ENCODE assay signal across 9 cellular contexts in the genomic region with DNA sequence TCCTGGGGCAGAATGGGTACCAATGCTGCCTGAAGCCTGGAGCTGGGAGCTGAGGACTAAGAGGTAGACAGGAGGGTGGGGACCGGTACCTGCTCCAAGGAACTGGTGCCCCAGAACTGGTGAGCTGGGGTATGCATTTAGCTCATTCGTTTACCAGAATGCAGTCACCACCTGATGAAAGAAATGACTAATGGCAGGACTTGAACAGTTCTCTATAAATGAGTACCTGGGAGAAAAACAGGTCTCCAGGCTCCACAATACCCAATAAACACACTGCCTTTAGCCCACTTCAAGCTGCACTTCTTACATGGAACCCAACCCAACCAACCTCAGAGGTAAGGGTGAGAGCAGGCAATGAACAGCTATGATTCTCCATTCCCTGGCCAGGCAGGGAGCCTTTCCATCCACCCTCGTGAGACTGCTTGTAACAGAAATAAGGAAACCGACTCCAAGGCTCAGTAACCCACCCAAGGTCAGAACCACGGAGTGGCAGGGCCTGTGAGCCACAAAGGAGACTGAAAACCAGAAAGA. TPM values are rescaled to one million over a fixed set of nuclear protein-coding genes. Genes with fewer than 3 reads are reported as not detected.
DNase-seq lines count a peak whose midpoint lies in the region; ATAC-seq, FAIRE-seq and TF ChIP-seq lines count a peak whose summit lies in the region.
"Had no signal": no experiment of that assay in that cellular context is flagged by ENCODE, and none has a peak within 500 bp of the region (broad histone marks: within the 10 kb centered on the region; RNA-seq: fewer than 3 reads in every experiment).

No MANE protein-coding gene starts in this region.

- H3K79me2 ChIP-seq in astrocyte (ENCODE audit: insufficient read depth, low read length) (peaks cover 95% of the 10 kb centered on the region), osteoblast (ENCODE audit: insufficient read depth, low read length) (peaks cover 95% of the 10 kb centered on the region)

- no peak for FAIRE-seq in astrocyte (lab: Jason Lieb, UNC)

- TF ChIP-seq CTCF in GM06990 (IDR thresholded peaks at IDR 0.05; ENCODE audit: insufficient read depth, low read length, poor library complexity, severe bottlenecking), result no peak
- no peak for TF ChIP-seq CTCF in astrocyte (IDR thresholded peaks at IDR 0.05; ENCODE audit: insufficient read depth, low read depth, low read length)
- TF ChIP-seq CTCF in osteoblast (IDR thresholded peaks at IDR 0.05; ENCODE audit: extremely low read depth, low read depth, low read length), result no peak

- no peaks in the 10 kb centered on the region for H3K9me3 Mint-ChIP-seq in astrocyte (ENCODE audit: unreplicated experiment)

- H3K27ac ChIP-seq in astrocyte (ENCODE audit: low read depth, low read length), result peak overlapping the region; percentile 33
- peak overlapping the region; percentile 40 for H3K27ac ChIP-seq in osteoblast (ENCODE audit: low read depth, low read length)

- H3K27me3 Mint-ChIP-seq in astrocyte (ENCODE audit: low read depth, unreplicated experiment), result no peaks in the 10 kb centered on the region

- H3K9ac ChIP-seq in astrocyte (ENCODE audit: low read length), result no peak overlapping the region

- 0 out of 2 replicates have a peak overlapping the region, but pooled peaks have one; percentile 25 for H3K4me3 ChIP-seq in GM06990 (replicated peaks; ENCODE audit: low read depth, low read length)
- H3K4me3 ChIP-seq in astrocyte (ENCODE audit: insufficient read depth, low read depth, low read length), result no peak overlapping the region
- no peak overlapping the region for H3K4me3 ChIP-seq in osteoblast (ENCODE audit: insufficient read depth, low read length)

- H3K4me1 ChIP-seq in astrocyte (ENCODE audit: insufficient read depth, low read length) (peaks cover 25% of the 10 kb centered on the region), osteoblast (ENCODE audit: insufficient read depth, low read length) (peaks cover 40% of the 10 kb centered on the region)

- H3K4me1 Mint-ChIP-seq in astrocyte (ENCODE audit: low read depth, unreplicated experiment), result peaks cover 61% of the 10 kb centered on the region

- peaks cover 91% of the 10 kb centered on the region for H4K20me1 ChIP-seq in astrocyte (ENCODE audit: insufficient read depth, low read length)
- H4K20me1 ChIP-seq in osteoblast (ENCODE audit: insufficient read depth, low read length), result peaks cover 72% of the 10 kb centered on the region

- H3K27me3 ChIP-seq in GM06990 (replicated peaks; ENCODE audit: control insufficient read depth, insufficient read depth, low read length) (no peaks in the 10 kb centered on the region), astrocyte (ENCODE audit: insufficient read depth, low read length) (no peaks in the 10 kb centered on the region), osteoblast (ENCODE audit: insufficient read depth, low read length) (no peaks in the 10 kb centered on the region)

- H3K4me2 ChIP-seq in astrocyte (ENCODE audit: low read length) (peak overlapping the region; percentile 51), osteoblast (ENCODE audit: insufficient read depth, low read length) (peak overlapping the region; percentile 5)

- H3K9me3 ChIP-seq in astrocyte (ENCODE audit: insufficient read depth, low read depth, low read length) (no peaks in the 10 kb centered on the region), osteoblast (ENCODE audit: low read depth, low read length) (no peaks in the 10 kb centered on the region)

- ATAC-seq in HG02870 (IDR thresholded peaks at IDR 0.05; ENCODE audit: unreplicated experiment) (peak; percentile 61), GM18870 (IDR thresholded peaks at IDR 0.05; ENCODE audit: unreplicated experiment) (no peak)

- H3K36me3 ChIP-seq in GM06990 (ENCODE audit: control insufficient read depth, insufficient read depth, low read length) (peaks cover 4% of the 10 kb centered on the region), astrocyte (ENCODE audit: insufficient read depth, low read length) (peaks cover 21% of the 10 kb centered on the region), osteoblast (ENCODE audit: insufficient read depth, low read length) (peaks cover 19% of the 10 kb centered on the region)

- peak overlapping the region; percentile 83 for H3K27ac Mint-ChIP-seq in astrocyte (ENCODE audit: unreplicated experiment)

- H3K36me3 Mint-ChIP-seq in astrocyte (ENCODE audit: low read depth, unreplicated experiment), result no peaks in the 10 kb centered on the region

- DNase-seq in GM06990 (ENCODE audit: extremely low read depth, insufficient read length), result peak; percentile 30
- DNase-seq in astrocyte (ENCODE audit: low read depth), result no peak
- no peak for DNase-seq in osteoblast (ENCODE audit: insufficient read length, low spot score, missing footprints)
- DNase-seq in NCI-H524 treated with DMSO at 0.1 percent for 48 hours (lab: John Stamatoyannopoulos, UW), result no peak
- no peak for DNase-seq in DMS79 (lab: John Stamatoyannopoulos, UW)
- DNase-seq in GF-D8 (lab: John Stamatoyannopoulos, UW), result no peak
- DNase-seq: NCI-H2171 treated with DMSO at 0.1 percent for 48 hours had no signal

- H2AFZ ChIP-seq in astrocyte (ENCODE audit: low read depth, low read length), result no peak overlapping the region
- no peak overlapping the region for H2AFZ ChIP-seq in osteoblast (ENCODE audit: low read length)

- no peak overlapping the region for H3K4me3 Mint-ChIP-seq in astrocyte (ENCODE audit: unreplicated experiment)

RNA-seq across cellular contexts. Expression of a gene that starts 15.4 kb away (rescaled TPM):
- 360 and 379 TPM in 2 replicates for total RNA-seq in astrocyte
- 150 and 154 TPM in 2 replicates for total RNA-seq in osteoblast

RNA-seq across cellular contexts. Expression of a gene that starts 48.5 kb away (rescaled TPM):
- total RNA-seq in astrocyte, result 4.6 and 4.8 TPM in 2 replicates
- 2.2 and 3.2 TPM in 2 replicates for total RNA-seq in osteoblast
